8 cellular contexts compared by ENCODE assay signal in genomic region chr20:49747707-49748524, GRCh38. TPM values are rescaled to one million over a fixed set of nuclear protein-coding genes. Genes with fewer than 3 reads are reported as not detected.
DNase-seq lines count a peak whose midpoint lies in the region; ATAC-seq and TF ChIP-seq lines count a peak whose summit lies in the region.

No MANE protein-coding gene starts in this region.

- ATAC-seq in HG02763 (IDR thresholded peaks at IDR 0.05; ENCODE audit: unreplicated experiment) (no peak), HG03196 (IDR thresholded peaks at IDR 0.05; ENCODE audit: unreplicated experiment) (no peak)

- TF ChIP-seq CTCF in left ventricle myocardium inferior (IDR thresholded peaks at IDR 0.05; ENCODE audit: borderline replicate concordance) (no peak), WERI-Rb-1 (IDR thresholded peaks at IDR 0.05; ENCODE audit: low read depth, low read length) (no peak)

- peak overlapping the region; percentile 88 for H3K27ac ChIP-seq in left ventricle myocardium inferior (replicated peaks)
- H3K27ac ChIP-seq in WERI-Rb-1 = no peak overlapping the region

- H3K4me3 ChIP-seq in left ventricle myocardium inferior (no peak overlapping the region), WERI-Rb-1 (ENCODE audit: low read depth, low read length) (no peak overlapping the region)

- intact Hi-C loops in left ventricle myocardium inferior (cut with micrococcal nuclease) = no loop called here

- H3K27me3 ChIP-seq in left ventricle myocardium inferior (ENCODE audit: low read depth) = no peaks in the 10 kb centered on the region
- H3K27me3 ChIP-seq in WERI-Rb-1 (ENCODE audit: insufficient read depth, low read depth, severe bottlenecking) = no peaks in the 10 kb centered on the region

- H3K36me3 ChIP-seq in left ventricle myocardium inferior = no peaks in the 10 kb centered on the region
- H3K36me3 ChIP-seq in WERI-Rb-1 = no peaks in the 10 kb centered on the region

- H3K9me3 ChIP-seq in left ventricle myocardium inferior (replicated peaks) = no peaks in the 10 kb centered on the region
- H3K9me3 ChIP-seq in WERI-Rb-1 (ENCODE audit: severe bottlenecking) = no peaks in the 10 kb centered on the region

- DNase-seq in EL = peak; percentile 17
- peak in 50 of 58 donors; percentile 2 to 83 (median 38) for DNase-seq in anterior cingulate cortex (lab: John Stamatoyannopoulos, UW)
- DNase-seq in left ventricle myocardium inferior = peak; percentile 93
- DNase-seq in putamen (ENCODE audit: low spot score) = peak; percentile 39
- DNase-seq in activated CD4-positive, alpha-beta T cell treated with anti-CD3 and anti-CD28 coated beads, Interleukin-2, amount 50 U/mL, for 1 hour = no peak
- no peak for DNase-seq in WERI-Rb-1

- H3K4me1 ChIP-seq in left ventricle myocardium inferior = peaks cover 27% of the 10 kb centered on the region

RNA-seq across cellular contexts. Expression of gene B4GALT5, which starts 34.2 kb away (rescaled TPM):
- total RNA-seq in left ventricle myocardium inferior = 31.0 TPM

Comparison
In these comparisons a context has a peak if more than half of its experiments do, and no peak if none do; other contexts are left out.
1. DNase-seq: peak in EL (single experiment), anterior cingulate cortex (50 of 58), left ventricle myocardium inferior (single experiment) and putamen (single experiment); none in activated CD4-positive, alpha-beta T cell treated with anti-CD3 and anti-CD28 coated beads, Interleukin-2, amount 50 U/mL, for 1 hour (single experiment) and WERI-Rb-1 (single experiment).